Comparison of ENCODE assay signal across 12 cellular contexts in genomic region chr10:80444124-80444523, GRCh38. TPM values are rescaled to one million over a fixed set of nuclear protein-coding genes. Genes with fewer than 3 reads are reported as not detected.
DNase-seq lines count a peak whose midpoint lies in the region; ATAC-seq, FAIRE-seq and TF ChIP-seq lines count a peak whose summit lies in the region.
"Had no signal": no experiment of that assay in that cellular context is flagged by ENCODE, and none has a peak within 500 bp of the region (broad histone marks: within the 10 kb centered on the region; RNA-seq: fewer than 3 reads in every experiment).

No MANE protein-coding gene starts in this region.

- H3K4me2 ChIP-seq in smooth muscle cell: peak overlapping the region; percentile 2

- no peaks in the 10 kb centered on the region for H3K79me2 ChIP-seq in smooth muscle cell (ENCODE audit: low read depth)

- H3K27me3 ChIP-seq in smooth muscle cell (ENCODE audit: low read depth): no peaks in the 10 kb centered on the region
- H3K27me3 ChIP-seq: esophagus muscularis mucosa, upper lobe of left lung had no signal

- POLR2A ChIA-PET in activated CD4-positive, alpha-beta T cell treated with anti-CD3 and anti-CD28 coated beads for 36 hours (lab: Charles Lee): interaction anchor here (0.9 to 2.1 kb wide), 3 partner anchors 60 to 97 kb away, joined by 3 to 7 read pairs (median 4); no protein-coding TSS in a partner anchor

- H2AFZ ChIP-seq in smooth muscle cell (ENCODE audit: low read depth): peak overlapping the region; percentile 26

- no peak for ATAC-seq in activated CD4-positive, alpha-beta T cell treated with anti-CD3 and anti-CD28 coated beads for 36 hours
- no peak for ATAC-seq in central memory CD8-positive, alpha-beta T cell (replicated peaks; ENCODE audit: extremely low read depth, poor library complexity, severe bottlenecking)
- ATAC-seq in GM19324 (IDR thresholded peaks at IDR 0.05; ENCODE audit: low FRiP score, unreplicated experiment): no peak

- no peaks in the 10 kb centered on the region for H3K27me3 Mint-ChIP-seq in activated CD4-positive, alpha-beta T cell treated with anti-CD3 and anti-CD28 coated beads for 36 hours
- H3K27me3 Mint-ChIP-seq in central memory CD8-positive, alpha-beta T cell: peaks cover under 1% of the 10 kb centered on the region
- H3K27me3 Mint-ChIP-seq: IgD-negative memory B cell had no signal

- no peaks in the 10 kb centered on the region for H3K9me3 Mint-ChIP-seq in activated CD4-positive, alpha-beta T cell treated with anti-CD3 and anti-CD28 coated beads for 36 hours (ENCODE audit: low read depth)
- no peaks in the 10 kb centered on the region for H3K9me3 Mint-ChIP-seq in central memory CD8-positive, alpha-beta T cell
- H3K9me3 Mint-ChIP-seq: IgD-negative memory B cell had no signal

- intact Hi-C loops in activated CD4-positive, alpha-beta T cell treated with anti-CD3 and anti-CD28 coated beads for 36 hours (cut with DNase I, micrococcal nuclease): loop anchor here (1.0 to 10.0 kb wide), 5 partner anchors 61 to 251 kb away; no protein-coding TSS in a partner anchor

- H3K27ac ChIP-seq in smooth muscle cell (ENCODE audit: low read depth): no peak overlapping the region

- H3K4me1 Mint-ChIP-seq in activated CD4-positive, alpha-beta T cell treated with anti-CD3 and anti-CD28 coated beads for 36 hours: peaks cover 59% of the 10 kb centered on the region
- peaks cover 37% of the 10 kb centered on the region for H3K4me1 Mint-ChIP-seq in central memory CD8-positive, alpha-beta T cell

- H3F3A ChIP-seq in smooth muscle cell (ENCODE audit: low read depth): peaks cover 13% of the 10 kb centered on the region

- no peak overlapping the region for H3K4me3 ChIP-seq in smooth muscle cell
- H3K4me3 ChIP-seq: esophagus muscularis mucosa, upper lobe of left lung had no signal

- H3K9ac ChIP-seq in smooth muscle cell (ENCODE audit: low read depth): no peak overlapping the region

- no peak for FAIRE-seq in RCC 7860 (lab: Jason Lieb, UNC)
- FAIRE-seq: bronchial epithelial cell had no signal

- H3K36me3 Mint-ChIP-seq in activated CD4-positive, alpha-beta T cell treated with anti-CD3 and anti-CD28 coated beads for 36 hours (ENCODE audit: low read depth): no peaks in the 10 kb centered on the region
- H3K36me3 Mint-ChIP-seq in central memory CD8-positive, alpha-beta T cell (ENCODE audit: insufficient read depth): peaks cover 12% of the 10 kb centered on the region
- H3K36me3 Mint-ChIP-seq: IgD-negative memory B cell had no signal

- H3K27ac Mint-ChIP-seq in activated CD4-positive, alpha-beta T cell treated with anti-CD3 and anti-CD28 coated beads for 36 hours: peak overlapping the region; percentile 58
- peak overlapping the region; percentile 66 for H3K27ac Mint-ChIP-seq in central memory CD8-positive, alpha-beta T cell (ENCODE audit: low read depth)

- H4K20me1 ChIP-seq in smooth muscle cell (ENCODE audit: low read depth): no peaks in the 10 kb centered on the region

- WGBS in smooth muscle cell (ENCODE audit: low lambda C conversion rate): 65% methylated on average over 2 of the region's 2 CpGs

- CTCF ChIA-PET in activated CD4-positive, alpha-beta T cell treated with anti-CD3 and anti-CD28 coated beads for 36 hours (lab: Charles Lee): interaction anchor here (0.5 to 12.9 kb wide), 34 partner anchors 9 to 1164 kb away, joined by 3 to 367 read pairs (median 4); partner anchors contain the start of gene TSPAN14

- H3K4me1 ChIP-seq in smooth muscle cell (ENCODE audit: low read depth): peaks cover 12% of the 10 kb centered on the region

- no peaks in the 10 kb centered on the region for H3K9me3 ChIP-seq in smooth muscle cell (replicated peaks; ENCODE audit: low read depth)
- H3K9me3 ChIP-seq: esophagus muscularis mucosa, upper lobe of left lung had no signal

- DNase-seq in activated CD4-positive, alpha-beta T cell treated with anti-CD3 and anti-CD28 coated beads for 36 hours: no peak
- no peak for DNase-seq in activated CD4-positive, alpha-beta T cell treated with anti-CD3 and anti-CD28 coated beads for 4 hours
- DNase-seq in RCC 7860 (ENCODE audit: low spot score) (peak; percentile 16), smooth muscle cell (lab: John Stamatoyannopoulos, UW; ENCODE audit: unreplicated experiment) (no peak)
- no peak for DNase-seq in central memory CD8-positive, alpha-beta T cell (ENCODE audit: low spot score in 2 of 2)
- DNase-seq in central memory CD4-positive, alpha-beta T cell: no peak
- DNase-seq in activated CD4-positive, CD25-positive, alpha-beta regulatory T cell treated with anti-CD3 and anti-CD28 coated beads, Interleukin-2, amount 50 U/mL, for 72 hours: no peak

- no peak overlapping the region for H3K4me3 Mint-ChIP-seq in activated CD4-positive, alpha-beta T cell treated with anti-CD3 and anti-CD28 coated beads for 36 hours
- peak overlapping the region; percentile 5 for H3K4me3 Mint-ChIP-seq in central memory CD8-positive, alpha-beta T cell

- TF ChIP-seq CTCF in smooth muscle cell (IDR thresholded peaks at IDR 0.05; ENCODE audit: borderline replicate concordance, insufficient read depth, poor library complexity, severe bottlenecking): no peak

- H3K36me3 ChIP-seq in smooth muscle cell (ENCODE audit: low read depth): no peaks in the 10 kb centered on the region
- H3K36me3 ChIP-seq: esophagus muscularis mucosa, upper lobe of left lung had no signal

RNA-seq across cellular contexts. Expression of gene TSPAN14, which starts 10.0 kb away (rescaled TPM):
- 10 to 100 TPM; 37.6 to 43.8 TPM for total RNA-seq in activated CD4-positive, alpha-beta T cell treated with anti-CD3 and anti-CD28 coated beads for 36 hours
- total RNA-seq in smooth muscle cell: 39.8 and 42.7 TPM in 2 replicates
- polyA plus RNA-seq in smooth muscle cell: 46.3 and 82.5 TPM in 2 replicates

RNA-seq across cellular contexts. Expression of gene PRXL2A, which starts 35.8 kb away (rescaled TPM):
- total RNA-seq in activated CD4-positive, alpha-beta T cell treated with anti-CD3 and anti-CD28 coated beads for 36 hours: 10 to 100 TPM; 15.0 to 17.6 TPM
- 28.8 and 43.6 TPM in 2 replicates for total RNA-seq in smooth muscle cell
- polyA plus RNA-seq in smooth muscle cell: 80.0 and 82.0 TPM in 2 replicates
